In genomic region chrX:38205037-38205436, GRCh38 we compare ENCODE assay signal across 1 cellular context.
TF ChIP-seq lines count a peak whose summit lies in the region.

No MANE protein-coding gene starts in this region.

TF ChIP-seq in GM12878, 131 proteins besides CTCF, POLR2A, EP300 and RAD21 (continued from another document):
- TF ChIP-seq CUX1 (IDR thresholded peaks at IDR 0.05; ENCODE audit: insufficient replicate concordance, low read depth, low read length) (no peak), REST (IDR thresholded peaks at IDR 0.05; ENCODE audit: low read depth, low read length) (no peak)
TF ChIP-seq in GM12878: peak in this region for 2.
